ENCODE assay signal across 8 cellular contexts in genomic region chr2:36507408-36507812, GRCh38.
DNase-seq lines count a peak whose midpoint lies in the region; ATAC-seq and TF ChIP-seq lines count a peak whose summit lies in the region.

No MANE protein-coding gene starts in this region.

- peak overlapping the region; percentile 83 for H3K27ac ChIP-seq in HUES48 (ENCODE audit: low read depth, low read length)
- no peak overlapping the region for H3K27ac ChIP-seq in RWPE2 (ENCODE audit: poor library complexity, severe bottlenecking)
- no peak overlapping the region for H3K27ac ChIP-seq in left lung

- DNase-seq in activated CD4-positive, alpha-beta T cell treated with anti-CD3 and anti-CD28 coated beads for 36 hours: peak; percentile 57
- DNase-seq in activated CD4-positive, alpha-beta T cell treated with anti-CD3 and anti-CD28 coated beads for 1 hour: no peak
- DNase-seq in RWPE2 (ENCODE audit: low spot score): no peak
- DNase-seq in cerebellum (ENCODE audit: low spot score): peak; percentile 34
- DNase-seq in left lung: no peak
- DNase-seq in stimulated activated CD8-positive, alpha-beta memory T cell treated with anti-CD3 and anti-CD28 coated beads, Interleukin-7, amount 100 ng/mL, for 24 hours (ENCODE audit: low read depth): peak; percentile 4

- no peak overlapping the region for H3K9ac ChIP-seq in HUES48 (ENCODE audit: low read depth, low read length)

- H3K4me1 ChIP-seq in HUES48 (ENCODE audit: control insufficient read depth, insufficient read depth, low read length) (peaks cover 20% of the 10 kb centered on the region), RWPE2 (ENCODE audit: insufficient read depth, poor library complexity, severe bottlenecking) (peaks cover 8% of the 10 kb centered on the region), left lung (no peaks in the 10 kb centered on the region)

- no peaks in the 10 kb centered on the region for H3K36me3 Mint-ChIP-seq in activated CD4-positive, alpha-beta T cell treated with anti-CD3 and anti-CD28 coated beads for 36 hours (ENCODE audit: low read depth)

- intact Hi-C loops in activated CD4-positive, alpha-beta T cell treated with anti-CD3 and anti-CD28 coated beads for 36 hours (cut with DNase I, micrococcal nuclease): loop anchor here (2.0 to 5.0 kb wide), 2 partner anchors 155 to 535 kb away; no protein-coding TSS in a partner anchor
- intact Hi-C loops in left lung (cut with DNase I): no loop called here

- CTCF ChIA-PET in activated CD4-positive, alpha-beta T cell treated with anti-CD3 and anti-CD28 coated beads for 36 hours (lab: Charles Lee): interaction anchor here (1.6 kb wide), 1 partner anchor 10 kb away, joined by 4 read pairs; no protein-coding TSS in a partner anchor

- ATAC-seq in activated CD4-positive, alpha-beta T cell treated with anti-CD3 and anti-CD28 coated beads for 36 hours: peak; percentile 92
- peak; percentile 97 for ATAC-seq in GM21723 (IDR thresholded peaks at IDR 0.05; ENCODE audit: unreplicated experiment)
- peak; percentile 97 for ATAC-seq in RWPE2 (ENCODE audit: low read depth)
- ATAC-seq in left lung: peak; percentile 93

- H3K36me3 ChIP-seq in HUES48 (ENCODE audit: control insufficient read depth, insufficient read depth, low read length) (peaks cover 48% of the 10 kb centered on the region), RWPE2 (ENCODE audit: low read depth) (peaks cover 88% of the 10 kb centered on the region), left lung (peaks cover 0 to 16% of the 10 kb centered on the region in 2 donors)

- H3K4me1 Mint-ChIP-seq in activated CD4-positive, alpha-beta T cell treated with anti-CD3 and anti-CD28 coated beads for 36 hours: no peaks in the 10 kb centered on the region

- H3K9me3 ChIP-seq in HUES48 (ENCODE audit: control insufficient read depth, insufficient read depth, low read length): no peaks in the 10 kb centered on the region
- no peaks in the 10 kb centered on the region for H3K9me3 ChIP-seq in RWPE2 (ENCODE audit: severe bottlenecking)
- no peaks in the 10 kb centered on the region for H3K9me3 ChIP-seq in left lung

- no peaks in the 10 kb centered on the region for H3K27me3 Mint-ChIP-seq in activated CD4-positive, alpha-beta T cell treated with anti-CD3 and anti-CD28 coated beads for 36 hours

- H3K4me3 ChIP-seq in HUES48 (ENCODE audit: low read depth, low read length) (no peak overlapping the region), RWPE2 (ENCODE audit: severe bottlenecking) (no peak overlapping the region), left lung (no peak overlapping the region)

- POLR2A ChIA-PET in activated CD4-positive, alpha-beta T cell treated with anti-CD3 and anti-CD28 coated beads for 36 hours (lab: Charles Lee): no interaction called here

- H3K4me3 Mint-ChIP-seq in activated CD4-positive, alpha-beta T cell treated with anti-CD3 and anti-CD28 coated beads for 36 hours: no peak overlapping the region

- TF ChIP-seq CTCF in RWPE2 (IDR thresholded peaks at IDR 0.05; ENCODE audit: poor library complexity, severe bottlenecking) (peak; percentile 91), left lung (IDR thresholded peaks at IDR 0.05) (peak; percentile 47 to 51)

- H3K27me3 ChIP-seq in HUES48 (ENCODE audit: control insufficient read depth, insufficient read depth, low read length) (no peaks in the 10 kb centered on the region), RWPE2 (ENCODE audit: insufficient read depth, poor library complexity, severe bottlenecking) (no peaks in the 10 kb centered on the region), left lung (no peaks in the 10 kb centered on the region)

- no peaks in the 10 kb centered on the region for H3K9me3 Mint-ChIP-seq in activated CD4-positive, alpha-beta T cell treated with anti-CD3 and anti-CD28 coated beads for 36 hours (ENCODE audit: low read depth)

- no peak overlapping the region for H3K27ac Mint-ChIP-seq in activated CD4-positive, alpha-beta T cell treated with anti-CD3 and anti-CD28 coated beads for 36 hours

Comparison
In these comparisons a context has a peak if more than half of its experiments do, and no peak if none do; other contexts are left out.
1. DNase-seq: peak in activated CD4-positive, alpha-beta T cell treated with anti-CD3 and anti-CD28 coated beads for 36 hours (single experiment), cerebellum (single experiment) and stimulated activated CD8-positive, alpha-beta memory T cell treated with anti-CD3 and anti-CD28 coated beads, Interleukin-7, amount 100 ng/mL, for 24 hours (single experiment); none in activated CD4-positive, alpha-beta T cell treated with anti-CD3 and anti-CD28 coated beads for 1 hour (single experiment), RWPE2 (single experiment) and left lung (0 of 2).
2. intact Hi-C loops: an anchor here in activated CD4-positive, alpha-beta T cell treated with anti-CD3 and anti-CD28 coated beads for 36 hours (2.0 to 5.0 kb wide); none called in left lung.
3. Peak in every context shown above with its lines, with median percentiles within 50 percentile points of each other: ATAC-seq.